16 cellular contexts compared by ENCODE assay signal in the genomic region with DNA sequence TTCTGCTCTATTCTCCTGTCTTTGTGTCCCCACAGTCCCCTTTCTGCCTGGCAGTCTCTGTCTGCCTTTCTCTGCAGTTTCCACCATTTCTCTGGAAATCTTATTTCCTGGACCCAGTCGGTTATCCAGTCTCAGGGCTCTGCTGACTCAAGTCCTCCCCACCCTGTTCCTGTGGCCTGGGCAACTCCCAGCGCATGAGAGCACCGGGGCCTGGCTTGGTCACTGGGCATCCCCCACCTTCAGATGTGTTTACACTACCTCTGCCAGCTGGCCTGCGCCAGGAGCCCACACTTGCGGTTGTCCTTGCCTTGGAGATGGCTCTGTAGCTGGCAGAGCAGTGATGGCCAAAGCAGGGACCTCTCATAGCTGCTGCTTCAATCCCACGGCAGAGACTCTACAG. TPM values are rescaled to one million over a fixed set of nuclear protein-coding genes. Genes with fewer than 3 reads are reported as not detected.
DNase-seq lines count a peak whose midpoint lies in the region; ATAC-seq lines count a peak whose summit lies in the region.
"Had no signal": no experiment of that assay in that cellular context is flagged by ENCODE, and none has a peak within 500 bp of the region (broad histone marks: within the 10 kb centered on the region; RNA-seq: fewer than 3 reads in every experiment).

No MANE protein-coding gene starts in this region.

- H3K27ac Mint-ChIP-seq in activated CD4-positive, alpha-beta T cell treated with anti-CD3 and anti-CD28 coated beads, Interleukin-2, amount 10 ng/mL, durations not matched to agents 7 days and 5 days = no peak overlapping the region

- CTCF ChIA-PET in activated CD4-positive, alpha-beta T cell treated with anti-CD3 and anti-CD28 coated beads, Interleukin-2, amount 10 ng/mL, durations not matched to agents 7 days and 5 days (lab: Charles Lee) = interaction anchor here (0.6 kb wide), 1 partner anchor 159 kb away, joined by 3 read pairs; no protein-coding TSS in a partner anchor

- H3K36me3 Mint-ChIP-seq in activated CD4-positive, alpha-beta T cell treated with anti-CD3 and anti-CD28 coated beads, Interleukin-2, amount 10 ng/mL, durations not matched to agents 7 days and 5 days (ENCODE audit: low read depth) = no peaks in the 10 kb centered on the region

- peak; percentile 24 for DNase-seq in activated CD4-positive, alpha-beta T cell treated with anti-CD3 and anti-CD28 coated beads for 48 hours
- no peak for DNase-seq in activated CD4-positive, alpha-beta T cell treated with anti-CD3 and anti-CD28 coated beads, Interleukin-2, amount 10 ng/mL, durations not matched to agents 7 days and 5 days
- DNase-seq in astrocyte of the hippocampus (ENCODE audit: low read depth, low spot score) (peak; percentile 49), left lobe of liver (ENCODE audit: low spot score) (peak; percentile 48), NCI-H1930 (lab: John Stamatoyannopoulos, UW) (no peak), RPMI8226 (no peak)
- DNase-seq in stimulated activated naive CD8-positive, alpha-beta T cell treated with anti-CD3 and anti-CD28 coated beads, Interleukin-15, Interleukin-2, amounts not matched to agents 100 U/mL and 50 U/mL, for 24 hours = peak; percentile 42
- DNase-seq: ACHN; DMS79; NCI-H187; occipital lobe; stimulated activated CD4-positive, alpha-beta T cell treated with anti-CD3 and anti-CD28 coated beads, Interleukin-2, amount 100 ng/mL, for 48 hours had no signal

- ATAC-seq in left lobe of liver (no peak), HG02571 (IDR thresholded peaks at IDR 0.05; ENCODE audit: unreplicated experiment) (no peak)
- peak; percentile 57 for ATAC-seq in stimulated activated naive CD8-positive, alpha-beta T cell treated with anti-CD3 and anti-CD28 coated beads, Interleukin-15, Interleukin-2, amounts not matched to agents 100 U/mL and 50 U/mL, for 24 hours

- POLR2A ChIA-PET in activated CD4-positive, alpha-beta T cell treated with anti-CD3 and anti-CD28 coated beads, Interleukin-2, amount 10 ng/mL, durations not matched to agents 7 days and 5 days (lab: Charles Lee) = no interaction called here

- H3K4me1 Mint-ChIP-seq in activated CD4-positive, alpha-beta T cell treated with anti-CD3 and anti-CD28 coated beads, Interleukin-2, amount 10 ng/mL, durations not matched to agents 7 days and 5 days = peaks cover 8% of the 10 kb centered on the region

- H3K27me3 Mint-ChIP-seq in activated CD4-positive, alpha-beta T cell treated with anti-CD3 and anti-CD28 coated beads, Interleukin-2, amount 10 ng/mL, durations not matched to agents 7 days and 5 days = peaks cover 24% of the 10 kb centered on the region

- H3K9me3 Mint-ChIP-seq in activated CD4-positive, alpha-beta T cell treated with anti-CD3 and anti-CD28 coated beads, Interleukin-2, amount 10 ng/mL, durations not matched to agents 7 days and 5 days = no peaks in the 10 kb centered on the region

- H3K4me3 Mint-ChIP-seq in activated CD4-positive, alpha-beta T cell treated with anti-CD3 and anti-CD28 coated beads, Interleukin-2, amount 10 ng/mL, durations not matched to agents 7 days and 5 days = no peak overlapping the region

RNA-seq across cellular contexts. Expression of a gene that starts 17.2 kb away (rescaled TPM):
- total RNA-seq in activated CD4-positive, alpha-beta T cell treated with anti-CD3 and anti-CD28 coated beads, Interleukin-2, amount 10 ng/mL, durations not matched to agents 7 days and 5 days = not detected
- 0.05 TPM for total RNA-seq in left lobe of liver
- total RNA-seq: ascending aorta, subcutaneous adipose tissue had no signal

RNA-seq across cellular contexts. Expression of a gene that starts 19.2 kb away (rescaled TPM):
- total RNA-seq in activated CD4-positive, alpha-beta T cell treated with anti-CD3 and anti-CD28 coated beads, Interleukin-2, amount 10 ng/mL, durations not matched to agents 7 days and 5 days = not detected
- 0.35 TPM for total RNA-seq in left lobe of liver
- total RNA-seq: T-helper 2 cell treated with Interferon-gamma antibody and Interleukin-4, amounts not matched to agents 100 ng/mL and 5 ng/mL, for 36 hours had no signal

Comparison
In these comparisons a context has a peak if more than half of its experiments do, and no peak if none do; other contexts are left out.
1. DNase-seq: peak in activated CD4-positive, alpha-beta T cell treated with anti-CD3 and anti-CD28 coated beads for 48 hours (single experiment), astrocyte of the hippocampus (single experiment), left lobe of liver (single experiment) and stimulated activated naive CD8-positive, alpha-beta T cell treated with anti-CD3 and anti-CD28 coated beads, Interleukin-15, Interleukin-2, amounts not matched to agents 100 U/mL and 50 U/mL, for 24 hours (single experiment); none in activated CD4-positive, alpha-beta T cell treated with anti-CD3 and anti-CD28 coated beads, Interleukin-2, amount 10 ng/mL, durations not matched to agents 7 days and 5 days (single experiment), NCI-H1930 (0 of 2) and RPMI8226 (single experiment).